In genomic region chr6:28980797-28981390, GRCh38 we compare ENCODE assay signal across 8 cellular contexts. TPM values are rescaled to one million over a fixed set of nuclear protein-coding genes. Genes with fewer than 3 reads are reported as not detected.
A peak's percentile ranks its signal among the peaks of the same experiment; 100 is the strongest.
DNase-seq lines count a peak whose midpoint lies in the region; ATAC-seq lines count a peak whose summit lies in the region.

No MANE protein-coding gene starts in this region.

- H3K4me2 ChIP-seq in GM23248 (ENCODE audit: unreplicated experiment) = peak overlapping the region; percentile 97

- in situ Hi-C loops in GM23248 (cut with MboI) = no loop called here

- H3K9me2 ChIP-seq in GM23248 (ENCODE audit: insufficient read depth) = no peaks in the 10 kb centered on the region

- CTCF ChIA-PET in T-cell (lab: Charles Lee) = interaction anchor here in 1 of 2 donors (0.7 to 5.0 kb wide), 5 partner anchors 35 to 143 kb away, joined by 3 to 31 read pairs (median 5); no protein-coding TSS in a partner anchor

- no peaks in the 10 kb centered on the region for H4K20me1 ChIP-seq in GM23248 (ENCODE audit: insufficient read depth)

- H3K4me1 Mint-ChIP-seq in T-cell = peaks cover 42 to 70% (median 56%) of the 10 kb centered on the region in 3 donors

- H3K9ac ChIP-seq in GM23248 = peak overlapping the region; percentile 74

- H3K9me3 Mint-ChIP-seq in T-cell = no peaks in the 10 kb centered on the region

- peak overlapping the region; percentile 17 to 79 for H3K27ac Mint-ChIP-seq in T-cell

- no peaks in the 10 kb centered on the region for H3K9me3 ChIP-seq in GM23248 (ENCODE audit: low read depth)
- H3K9me3 ChIP-seq in iPS-18c (ENCODE audit: control insufficient read depth, insufficient read depth, low read length) = no peaks in the 10 kb centered on the region

- 1 to 6% methylated on average over 16 of the region's 16 CpGs for WGBS in GM23248 (ENCODE audit: low coverage in 1 of 2, low lambda C conversion rate in 2 of 2, missing lambda C conversion rate in 2 of 2), 2 experiments

- peaks cover 23% of the 10 kb centered on the region; the same call in 1 of the 2 replicates for H3K4me1 ChIP-seq in GM23248 (ENCODE audit: insufficient read depth)

- H3K4me3 Mint-ChIP-seq in T-cell = peak overlapping the region; percentile 75 to 96 (median 81)

- ATAC-seq in T-cell (replicated peaks in 1 of 4) (peak; percentile 15 to 48 (median 30)), HG03095 (IDR thresholded peaks at IDR 0.05; ENCODE audit: unreplicated experiment) (no peak)

- H3F3A ChIP-seq in GM23248 (ENCODE audit: insufficient read depth) = peaks cover 41% of the 10 kb centered on the region

- H3K4me3 ChIP-seq in GM23248 (peak overlapping the region; percentile 90), iPS-18c (ENCODE audit: insufficient read depth, low read depth, low read length) (peak overlapping the region; percentile 80), skeletal muscle cell (ENCODE audit: low read depth, low read length) (peak overlapping the region; percentile 91)

- DNase-seq in DMS153 (lab: John Stamatoyannopoulos, UW) = peak; percentile 68
- DNase-seq in GM23248 = peak; percentile 90
- DNase-seq in NCI-H1092 (lab: John Stamatoyannopoulos, UW) = peak; percentile 10
- DNase-seq in T-cell = peak in 14 of 34 experiments; percentile 11 to 45 (median 27)
- peak; percentile 55 for DNase-seq in brain pericyte (ENCODE audit: low read depth, low spot score)
- no peak for DNase-seq in skeletal muscle cell (ENCODE audit: low read depth)

- H3K27me3 ChIP-seq in GM23248 (replicated peaks; ENCODE audit: insufficient read depth) = no peaks in the 10 kb centered on the region

- peak overlapping the region; percentile 81 for H2AFZ ChIP-seq in GM23248

- no peaks in the 10 kb centered on the region for H3K79me2 ChIP-seq in GM23248 (ENCODE audit: insufficient read depth)

- POLR2A ChIA-PET in T-cell (lab: Charles Lee) = interaction anchor here (0.6 kb wide), 2 partner anchors 10 to 60 kb away, joined by 3 to 4 read pairs; no protein-coding TSS in a partner anchor

- H3K27me3 Mint-ChIP-seq in T-cell = peaks cover 16 to 34% of the 10 kb centered on the region in 2 donors

- H3K36me3 Mint-ChIP-seq in T-cell = no peaks in the 10 kb centered on the region

- H3K36me3 ChIP-seq in GM23248 (ENCODE audit: low read depth) = no peaks in the 10 kb centered on the region

- H3K27ac ChIP-seq in GM23248 = peak overlapping the region; percentile 57

RNA-seq across cellular contexts. Expression of gene ZNF311, which starts 24.2 kb away (rescaled TPM):
- total RNA-seq in GM23248 (2014; rRNA removed; shearing (Covaris generic)) = 0.54 and 0.76 TPM in 2 replicates
- 0.67 and 0.93 TPM in 2 replicates for polyA plus RNA-seq in GM23248 (2016; fragmentation: Nextera tagmentation; extraction: Ambion mirVana)
- total RNA-seq in T-cell = under 1 TPM; 0.22 to 0.61 (median 0.30) TPM

RNA-seq across cellular contexts. Expression of gene TRIM27, which starts 57.1 kb away (rescaled TPM):
- 56.1 and 67.7 TPM in 2 replicates for total RNA-seq in GM23248 (2014; rRNA removed; shearing (Covaris generic))
- 40.2 and 42.1 TPM in 2 replicates for polyA plus RNA-seq in GM23248 (2016; fragmentation: Nextera tagmentation; extraction: Ambion mirVana)
- 10 to 100 TPM; 27.2 to 91.7 (median 86.9) TPM for total RNA-seq in T-cell
